ENCODE assay signal across 1 cellular context in the genomic region with DNA sequence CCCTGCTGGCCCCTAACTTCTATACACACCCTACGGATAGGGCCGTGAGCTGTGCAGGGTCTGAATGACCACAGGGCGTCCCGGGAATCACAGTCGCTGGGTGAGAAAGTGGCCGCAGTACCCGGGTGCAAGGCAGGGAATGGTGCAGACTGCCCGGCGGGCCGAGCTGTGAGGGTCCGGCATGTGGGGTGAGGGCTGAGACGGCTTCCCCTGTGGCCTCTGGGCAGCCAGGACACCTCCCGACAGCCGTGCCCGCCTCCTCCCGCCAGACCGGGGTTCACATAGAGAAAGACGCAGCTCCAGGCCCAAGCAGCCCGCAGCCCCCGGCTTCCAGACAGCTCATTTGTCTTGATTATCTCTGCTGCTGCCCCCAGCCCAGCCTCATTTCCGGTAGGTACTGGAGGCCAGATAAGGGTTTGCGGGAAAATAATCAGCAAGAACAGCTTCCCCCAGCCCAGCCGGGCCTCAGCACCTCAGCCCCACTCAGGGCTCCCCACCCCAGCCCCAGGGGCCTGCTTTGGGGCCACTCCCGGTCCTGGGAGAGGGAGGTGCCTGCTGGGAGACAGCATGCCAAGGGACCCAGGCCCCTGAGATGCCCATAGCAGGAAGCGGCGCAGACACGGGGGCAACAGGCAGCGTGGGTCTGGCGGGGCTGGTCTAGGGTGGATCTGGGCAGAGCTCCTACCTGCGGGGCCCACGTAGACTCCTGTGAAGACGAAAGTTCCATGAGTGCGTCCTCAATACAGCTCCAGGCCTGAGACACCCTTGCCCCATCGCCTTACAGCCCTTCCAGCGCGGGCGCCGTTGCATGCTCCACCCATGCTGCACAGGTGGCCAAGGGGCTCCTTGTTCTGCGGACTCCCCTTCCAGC.
TF ChIP-seq lines count a peak whose summit lies in the region.

No MANE protein-coding gene starts in this region.

TF ChIP-seq in K562, 482 proteins besides CTCF, POLR2A, EP300 and RAD21 (continued from another document and continues in another):
- TF ChIP-seq EGR1 (conservative IDR thresholded peaks at IDR 0.05): peak; percentile 81
- peak; percentile 97 for TF ChIP-seq ARID1B (IDR thresholded peaks at IDR 0.05)
- no peak for TF ChIP-seq THRAP3 (IDR thresholded peaks at IDR 0.05; ENCODE audit: borderline replicate concordance)
- no peak for TF ChIP-seq ZNF282 (CRISPR knock-in tag; IDR thresholded peaks at IDR 0.05)
- no peak for TF ChIP-seq NR1H2 (CRISPR knock-in tag; IDR thresholded peaks at IDR 0.05)
- TF ChIP-seq POLR2B (IDR thresholded peaks at IDR 0.05; ENCODE audit: low read depth, partially characterized antibody): no peak
- TF ChIP-seq ZNF766 (CRISPR knock-in tag; conservative IDR thresholded peaks at IDR 0.05): peak; percentile 58; the same call in 1 of the 2 replicates
- TF ChIP-seq ETV5 (CRISPR knock-in tag; IDR thresholded peaks at IDR 0.05; ENCODE audit: low read depth): peak; percentile 95
- TF ChIP-seq PHB (CRISPR knock-in tag; IDR thresholded peaks at IDR 0.05): no peak
- TF ChIP-seq, protein P1, sequence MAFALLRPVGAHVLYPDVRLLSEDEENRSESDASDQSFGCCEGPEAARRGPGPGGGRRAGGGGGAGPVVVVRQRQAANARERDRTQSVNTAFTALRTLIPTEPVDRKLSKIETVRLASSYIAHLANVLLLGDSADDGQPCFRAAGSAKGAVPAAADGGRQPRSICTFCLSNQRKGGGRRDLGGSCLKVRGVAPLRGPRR (CRISPR knock-in tag; IDR thresholded peaks at IDR 0.05): no peak
- peak; percentile 43; the same call in 1 of the 2 replicates for TF ChIP-seq CREB1 (IDR thresholded peaks at IDR 0.05)
- TF ChIP-seq CREB1 (CRISPR knock-in tag; IDR thresholded peaks at IDR 0.05): no peak
- no peak for TF ChIP-seq ZNF511 (CRISPR knock-in tag; IDR thresholded peaks at IDR 0.05)
- no peak for TF ChIP-seq ZNF699 (CRISPR knock-in tag; IDR thresholded peaks at IDR 0.05; ENCODE audit: insufficient replicate concordance)
- no peak for TF ChIP-seq MCM5 (IDR thresholded peaks at IDR 0.05; ENCODE audit: low read depth)
- no peak for TF ChIP-seq PHF21A (IDR thresholded peaks at IDR 0.05; ENCODE audit: borderline replicate concordance, low read depth)
- no peak for TF ChIP-seq ESRRA (IDR thresholded peaks at IDR 0.05; ENCODE audit: borderline replicate concordance, low read depth)
- no peak for TF ChIP-seq LARP7 (IDR thresholded peaks at IDR 0.05)
- no peak for TF ChIP-seq ZNF639 (CRISPR knock-in tag; conservative IDR thresholded peaks at IDR 0.05 in 1 of 2, IDR thresholded peaks at IDR 0.05 in 1 of 2)
- TF ChIP-seq NUFIP1 (IDR thresholded peaks at IDR 0.05; ENCODE audit: partially characterized antibody): no peak
- TF ChIP-seq TCF3 (CRISPR knock-in tag; IDR thresholded peaks at IDR 0.05): peak; percentile 95
- no peak for TF ChIP-seq SMARCB1 (IDR thresholded peaks at IDR 0.05; ENCODE audit: insufficient read length, low read depth)
- TF ChIP-seq SRSF1 (IDR thresholded peaks at IDR 0.05; ENCODE audit: low read depth, low read length): no peak
- TF ChIP-seq GABPB1 (CRISPR knock-in tag; IDR thresholded peaks at IDR 0.05): no peak
- peak; percentile 94 for TF ChIP-seq PML (IDR thresholded peaks at IDR 0.05; ENCODE audit: low read length)
- no peak for TF ChIP-seq ZNF384 (IDR thresholded peaks at IDR 0.05; ENCODE audit: low read depth, low read length)
- TF ChIP-seq POLR2G (IDR thresholded peaks at IDR 0.05; ENCODE audit: low read depth, low read length): 0 out of 2 replicates have a peak, but pooled peaks have one; percentile 24
- peak; percentile 84 for TF ChIP-seq SMARCA4 (IDR thresholded peaks at IDR 0.05)
- no peak for TF ChIP-seq ZNF407 (IDR thresholded peaks at IDR 0.05; ENCODE audit: low read depth)
- no peak for TF ChIP-seq ASH1L (IDR thresholded peaks at IDR 0.05; ENCODE audit: borderline replicate concordance, low read depth, partially characterized antibody)
- TF ChIP-seq TAL1 (IDR thresholded peaks at IDR 0.05): peak; percentile 95
- peak; percentile 94 for TF ChIP-seq CBFA2T2 (conservative IDR thresholded peaks at IDR 0.05)
- no peak for TF ChIP-seq ZBTB8A (IDR thresholded peaks at IDR 0.05; ENCODE audit: partially characterized antibody)
- TF ChIP-seq TRIM24 (IDR thresholded peaks at IDR 0.05): peak; percentile 82 to 87
- peak; percentile 88 for TF ChIP-seq MTA2 (IDR thresholded peaks at IDR 0.05; ENCODE audit: low read depth)
- peak; percentile 69; the same call in 1 of the 2 replicates for TF ChIP-seq ZNF584 (CRISPR knock-in tag; IDR thresholded peaks at IDR 0.05; ENCODE audit: low read depth)
- TF ChIP-seq TEAD1 (CRISPR knock-in tag; IDR thresholded peaks at IDR 0.05): no peak
- TF ChIP-seq NONO (IDR thresholded peaks at IDR 0.05; ENCODE audit: low read depth in 2 of 2, low read length in 1 of 2): no peak
- no peak for TF ChIP-seq ZFP1 (CRISPR knock-in tag; IDR thresholded peaks at IDR 0.05)
- peak; percentile 71 for TF ChIP-seq DMBX1 (CRISPR knock-in tag; IDR thresholded peaks at IDR 0.05; ENCODE audit: borderline replicate concordance)
- TF ChIP-seq SRF (CRISPR knock-in tag; IDR thresholded peaks at IDR 0.05): no peak
- TF ChIP-seq, protein P2, sequence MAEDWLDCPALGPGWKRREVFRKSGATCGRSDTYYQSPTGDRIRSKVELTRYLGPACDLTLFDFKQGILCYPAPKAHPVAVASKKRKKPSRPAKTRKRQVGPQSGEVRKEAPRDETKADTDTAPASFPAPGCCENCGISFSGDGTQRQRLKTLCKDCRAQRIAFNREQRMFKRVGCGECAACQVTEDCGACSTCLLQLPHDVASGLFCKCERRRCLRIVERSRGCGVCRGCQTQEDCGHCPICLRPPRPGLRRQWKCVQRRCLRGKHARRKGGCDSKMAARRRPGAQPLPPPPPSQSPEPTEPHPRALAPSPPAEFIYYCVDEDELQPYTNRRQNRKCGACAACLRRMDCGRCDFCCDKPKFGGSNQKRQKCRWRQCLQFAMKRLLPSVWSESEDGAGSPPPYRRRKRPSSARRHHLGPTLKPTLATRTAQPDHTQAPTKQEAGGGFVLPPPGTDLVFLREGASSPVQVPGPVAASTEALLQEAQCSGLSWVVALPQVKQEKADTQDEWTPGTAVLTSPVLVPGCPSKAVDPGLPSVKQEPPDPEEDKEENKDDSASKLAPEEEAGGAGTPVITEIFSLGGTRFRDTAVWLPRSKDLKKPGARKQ (CRISPR knock-in tag; IDR thresholded peaks at IDR 0.05): no peak
- TF ChIP-seq CC2D1A (IDR thresholded peaks at IDR 0.05): peak; percentile 71; the same call in 1 of the 2 replicates
- peak; percentile 82 for TF ChIP-seq NFIC (IDR thresholded peaks at IDR 0.05)
- TF ChIP-seq RBM15 (IDR thresholded peaks at IDR 0.05; ENCODE audit: insufficient read depth, low read length): no peak
- TF ChIP-seq POLR3A (IDR thresholded peaks at IDR 0.05; ENCODE audit: borderline replicate concordance, extremely low read depth, insufficient read depth, insufficient read length): no peak
- TF ChIP-seq TCF7L2 (IDR thresholded peaks at IDR 0.05; ENCODE audit: low read depth, low read length): no peak
- TF ChIP-seq ZNF280B (CRISPR knock-in tag; IDR thresholded peaks at IDR 0.05): no peak
- no peak for TF ChIP-seq CSDE1 (IDR thresholded peaks at IDR 0.05)
- no peak for TF ChIP-seq ID3 (CRISPR knock-in tag; IDR thresholded peaks at IDR 0.05)
- 0 out of 2 replicates have a peak, but pooled peaks have one; percentile 51 for TF ChIP-seq ID3 (tag; IDR thresholded peaks at IDR 0.05)
- TF ChIP-seq, protein P3, sequence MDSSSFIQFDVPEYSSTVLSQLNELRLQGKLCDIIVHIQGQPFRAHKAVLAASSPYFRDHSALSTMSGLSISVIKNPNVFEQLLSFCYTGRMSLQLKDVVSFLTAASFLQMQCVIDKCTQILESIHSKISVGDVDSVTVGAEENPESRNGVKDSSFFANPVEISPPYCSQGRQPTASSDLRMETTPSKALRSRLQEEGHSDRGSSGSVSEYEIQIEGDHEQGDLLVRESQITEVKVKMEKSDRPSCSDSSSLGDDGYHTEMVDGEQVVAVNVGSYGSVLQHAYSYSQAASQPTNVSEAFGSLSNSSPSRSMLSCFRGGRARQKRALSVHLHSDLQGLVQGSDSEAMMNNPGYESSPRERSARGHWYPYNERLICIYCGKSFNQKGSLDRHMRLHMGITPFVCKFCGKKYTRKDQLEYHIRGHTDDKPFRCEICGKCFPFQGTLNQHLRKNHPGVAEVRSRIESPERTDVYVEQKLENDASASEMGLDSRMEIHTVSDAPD (CRISPR knock-in tag; IDR thresholded peaks at IDR 0.05): no peak
- TF ChIP-seq RBFOX2 (IDR thresholded peaks at IDR 0.05; ENCODE audit: low read depth, low read length): peak; percentile 44; the same call in 1 of the 2 replicates
- TF ChIP-seq ILF3 (IDR thresholded peaks at IDR 0.05; ENCODE audit: borderline replicate concordance): no peak
- no peak for TF ChIP-seq MIER1 (IDR thresholded peaks at IDR 0.05; ENCODE audit: low read depth)
- peak in 1 of 2 experiments; percentile 78; a peak in 2 of 4 replicates for TF ChIP-seq RCOR1 (IDR thresholded peaks at IDR 0.05; ENCODE audit: borderline replicate concordance in 1 of 2, low read depth in 2 of 2, low read length in 2 of 2)
